Comparison of ENCODE assay signal across 8 cellular contexts in genomic region chr21:41068411-41069304, GRCh38.
DNase-seq lines count a peak whose midpoint lies in the region; ATAC-seq, FAIRE-seq and TF ChIP-seq lines count a peak whose summit lies in the region.

No MANE protein-coding gene starts in this region.

- H3K27ac ChIP-seq in SK-N-SH (ENCODE audit: low read depth in 2 of 2, low read length in 1 of 2) = no peak overlapping the region
- H3K27ac ChIP-seq in prostate gland = no peak overlapping the region

- H3K4me3 Mint-ChIP-seq in activated naive CD8-positive, alpha-beta T cell treated with anti-CD3 and anti-CD28 coated beads, Interleukin-2, amount 10 ng/mL, durations not matched to agents 7 days and 5 days = peak overlapping the region; percentile 26

- no peak overlapping the region for H3K4me2 ChIP-seq in SK-N-SH

- no peaks in the 10 kb centered on the region for H3K36me3 Mint-ChIP-seq in activated naive CD8-positive, alpha-beta T cell treated with anti-CD3 and anti-CD28 coated beads, Interleukin-2, amount 10 ng/mL, durations not matched to agents 7 days and 5 days

- no peak overlapping the region for H3K27ac Mint-ChIP-seq in activated naive CD8-positive, alpha-beta T cell treated with anti-CD3 and anti-CD28 coated beads, Interleukin-2, amount 10 ng/mL, durations not matched to agents 7 days and 5 days

- intact Hi-C loops in left cardiac atrium (cut with DNase I) (loop anchor here (2.0 to 10.0 kb wide), 4 partner anchors 602 to 916 kb away; no protein-coding TSS in a partner anchor), prostate gland (cut with DNase I) (loop anchor here (5.0 kb wide), 1 partner anchor 926 kb away; no protein-coding TSS in a partner anchor)

- peak; percentile 85 for TF ChIP-seq RAD21 in SK-N-SH (IDR thresholded peaks at IDR 0.05; ENCODE audit: low read length)

- no peaks in the 10 kb centered on the region for H3F3A ChIP-seq in SK-N-SH (replicated peaks; ENCODE audit: insufficient read depth)

- ATAC-seq in GM19395 (IDR thresholded peaks at IDR 0.05; ENCODE audit: unreplicated experiment) (peak; percentile 75), left cardiac atrium (peak; percentile 89 to 94)
- peak; percentile 78 for ATAC-seq in activated naive CD8-positive, alpha-beta T cell treated with anti-CD3 and anti-CD28 coated beads, Interleukin-2, amount 10 ng/mL, durations not matched to agents 7 days and 5 days (ENCODE audit: low read depth)

- peak; percentile 86 for TF ChIP-seq CTCF in BJ (IDR thresholded peaks at IDR 0.05; ENCODE audit: insufficient read depth, low read depth, low read length)
- TF ChIP-seq CTCF in SK-N-SH (IDR thresholded peaks at IDR 0.05) = peak; percentile 53
- peak; percentile 75 to 81 (median 80) for TF ChIP-seq CTCF in prostate gland (IDR thresholded peaks at IDR 0.05)

- peaks cover 3% of the 10 kb centered on the region for H3K4me1 Mint-ChIP-seq in activated naive CD8-positive, alpha-beta T cell treated with anti-CD3 and anti-CD28 coated beads, Interleukin-2, amount 10 ng/mL, durations not matched to agents 7 days and 5 days

- H3K27me3 ChIP-seq in BJ (ENCODE audit: control insufficient read depth, insufficient read depth, low read length) (no peaks in the 10 kb centered on the region), SK-N-SH (ENCODE audit: insufficient read depth) (no peaks in the 10 kb centered on the region), prostate gland (replicated peaks; ENCODE audit: insufficient read depth) (no peaks in the 10 kb centered on the region)

- POLR2A ChIA-PET in BJ (lab: Charles Lee) = no interaction called here
- POLR2A ChIA-PET in SK-N-SH (lab: Yijun Ruan, JAX) = no interaction called here
- POLR2A ChIA-PET in activated naive CD8-positive, alpha-beta T cell treated with anti-CD3 and anti-CD28 coated beads, Interleukin-2, amount 10 ng/mL, durations not matched to agents 7 days and 5 days (lab: Charles Lee) = no interaction called here

- peaks cover 0 to 22% of the 10 kb centered on the region in 2 experiments; a peak in 2 of 4 replicates for H3K4me1 ChIP-seq in SK-N-SH (ENCODE audit: control insufficient read depth in 1 of 2, insufficient read depth in 2 of 2, low read depth in 1 of 2, low read length in 1 of 2)
- H3K4me1 ChIP-seq in prostate gland (replicated peaks) = no peaks in the 10 kb centered on the region

- no peak for FAIRE-seq in urothelium cell line (lab: Jason Lieb, UNC)

- H3K79me2 ChIP-seq in SK-N-SH (ENCODE audit: insufficient read depth) = no peaks in the 10 kb centered on the region

- H3K4me3 ChIP-seq in BJ (ENCODE audit: low read depth, low read length) (no peak overlapping the region), SK-N-SH (ENCODE audit: low read depth in 2 of 2, low read length in 1 of 2) (peak overlapping the region in 1 of 2 experiments; percentile 10; a peak in 1 of 4 replicates), prostate gland (no peak overlapping the region)

- H3K36me3 ChIP-seq in BJ (ENCODE audit: control insufficient read depth, insufficient read depth, low read length) (no peaks in the 10 kb centered on the region), SK-N-SH (replicated peaks in 1 of 2; ENCODE audit: control insufficient read depth in 1 of 2, insufficient read depth in 2 of 2, low read length in 1 of 2) (no peaks in the 10 kb centered on the region), prostate gland (no peaks in the 10 kb centered on the region)

- 6% methylated on average over 26 of the region's 37 CpGs for WGBS in SK-N-SH (ENCODE audit: low lambda C conversion rate)
- 13% methylated on average over 35 of the region's 37 CpGs for WGBS in prostate gland

- DNase-seq in BJ (ENCODE audit: low read depth) (no peak), NCI-H1092 (lab: John Stamatoyannopoulos, UW) (peak; percentile 95), SK-N-SH (peak; percentile 87), left cardiac atrium (peak; percentile 88), prostate gland (ENCODE audit: low spot score) (peak; percentile 77), urothelium cell line (ENCODE audit: low spot score) (peak; percentile 59)
- DNase-seq in activated naive CD8-positive, alpha-beta T cell treated with anti-CD3 and anti-CD28 coated beads, Interleukin-2, amount 10 ng/mL, durations not matched to agents 7 days and 5 days = peak; percentile 74

- no peak for TF ChIP-seq POLR2A in prostate gland (IDR thresholded peaks at IDR 0.05)

- CTCF ChIA-PET in BJ (lab: Yijun Ruan, JAX) = interaction anchor here (0.9 to 1.4 kb wide), 6 partner anchors 9 to 925 kb away, joined by 3 to 9 read pairs (median 4); no protein-coding TSS in a partner anchor
- CTCF ChIA-PET in SK-N-SH (lab: Yijun Ruan, JAX) = interaction anchor here (0.6 to 3.3 kb wide), 31 partner anchors 9 to 1277 kb away, joined by 3 to 23 read pairs (median 5); partner anchors contain the start of gene PCP4

- no peaks in the 10 kb centered on the region for H4K20me1 ChIP-seq in SK-N-SH (ENCODE audit: insufficient read depth)

- no peaks in the 10 kb centered on the region for H3K9me3 Mint-ChIP-seq in activated naive CD8-positive, alpha-beta T cell treated with anti-CD3 and anti-CD28 coated beads, Interleukin-2, amount 10 ng/mL, durations not matched to agents 7 days and 5 days

- H3K9ac ChIP-seq in SK-N-SH = no peak overlapping the region

- H3K9me3 ChIP-seq in SK-N-SH (no peaks in the 10 kb centered on the region), prostate gland (no peaks in the 10 kb centered on the region)

- H2AFZ ChIP-seq in SK-N-SH (ENCODE audit: low read depth) = no peak overlapping the region

- peaks cover 30% of the 10 kb centered on the region for H3K27me3 Mint-ChIP-seq in activated naive CD8-positive, alpha-beta T cell treated with anti-CD3 and anti-CD28 coated beads, Interleukin-2, amount 10 ng/mL, durations not matched to agents 7 days and 5 days

- no peaks in the 10 kb centered on the region for H3K9me2 ChIP-seq in SK-N-SH

- TF ChIP-seq EP300 in SK-N-SH (IDR thresholded peaks at IDR 0.05; ENCODE audit: borderline replicate concordance in 1 of 2, low read depth in 1 of 2, low read length in 1 of 2) = no peak

TF ChIP-seq in SK-N-SH, 30 proteins besides CTCF, POLR2A, EP300 and RAD21:
- TF ChIP-seq TEAD4 (IDR thresholded peaks at IDR 0.05; ENCODE audit: borderline replicate concordance, insufficient read depth) (no peak), NRF1 (IDR thresholded peaks at IDR 0.05; ENCODE audit: low read depth, low read length) (peak; percentile 20; the same call in 1 of the 2 replicates), SMC3 (IDR thresholded peaks at IDR 0.05; ENCODE audit: low read depth, low read length) (peak; percentile 63)
